In the genomic region with DNA sequence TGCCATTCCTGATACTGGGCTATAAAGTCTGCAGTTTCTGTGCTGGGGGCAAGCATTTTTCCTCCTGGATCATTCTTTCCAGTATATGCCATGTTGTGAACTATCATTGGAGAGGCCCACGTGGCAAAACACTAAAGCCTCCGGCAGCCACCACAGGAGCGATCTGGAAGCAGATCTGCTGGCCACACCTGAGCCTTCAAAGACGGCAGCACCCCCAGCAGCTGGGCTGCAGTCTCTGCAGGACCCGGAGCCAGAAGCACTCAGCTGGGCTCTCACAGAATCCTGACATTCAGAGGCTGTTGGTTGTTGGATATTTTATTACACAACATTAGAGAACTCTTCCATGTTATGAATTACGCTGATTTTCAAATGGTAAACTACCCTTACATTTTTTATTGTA, we compare ENCODE assay signal across 18 cellular contexts.
DNase-seq lines count a peak whose midpoint lies in the region; ATAC-seq, FAIRE-seq and TF ChIP-seq lines count a peak whose summit lies in the region.
"Had no signal": no experiment of that assay in that cellular context is flagged by ENCODE, and none has a peak within 500 bp of the region (broad histone marks: within the 10 kb centered on the region; RNA-seq: fewer than 3 reads in every experiment).

No MANE protein-coding gene starts in this region.

- H3K27me3 Mint-ChIP-seq in WTC11 (ENCODE audit: low read depth), result peaks cover 5% of the 10 kb centered on the region
- H3K27me3 Mint-ChIP-seq in activated naive CD4-positive, alpha-beta T cell treated with anti-CD3 and anti-CD28 coated beads, Interleukin-2, amount 10 ng/mL, durations not matched to agents 7 days and 5 days, result no peaks in the 10 kb centered on the region

- H3K79me2 ChIP-seq in osteoblast (ENCODE audit: insufficient read depth, low read length), result peaks cover 2% of the 10 kb centered on the region

- no peaks in the 10 kb centered on the region for H3K36me3 ChIP-seq in osteoblast (ENCODE audit: insufficient read depth, low read length)
- H3K36me3 ChIP-seq in small intestine (ENCODE audit: control insufficient read depth in 2 of 2, insufficient read depth in 2 of 2, low read length in 2 of 2), result no peaks in the 10 kb centered on the region
- H3K36me3 ChIP-seq: BLaER1 had no signal

- no peak for TF ChIP-seq CTCF in WTC11 (IDR thresholded peaks at IDR 0.05)
- TF ChIP-seq CTCF in osteoblast (IDR thresholded peaks at IDR 0.05; ENCODE audit: extremely low read depth, low read depth, low read length), result no peak

- peaks cover 36% of the 10 kb centered on the region for H3K9me3 Mint-ChIP-seq in WTC11
- H3K9me3 Mint-ChIP-seq in activated naive CD4-positive, alpha-beta T cell treated with anti-CD3 and anti-CD28 coated beads, Interleukin-2, amount 10 ng/mL, durations not matched to agents 7 days and 5 days, result no peaks in the 10 kb centered on the region

- H3K9me3 ChIP-seq in osteoblast (ENCODE audit: low read depth, low read length) (peaks cover 7% of the 10 kb centered on the region), small intestine (ENCODE audit: control insufficient read depth, low read depth) (no peaks in the 10 kb centered on the region)

- peak; percentile 20 for ATAC-seq in WTC11

- FAIRE-seq in small intestine (lab: Jason Lieb, UNC), result no peak
- FAIRE-seq: A204.1, D721Med had no signal

- peaks cover 52% of the 10 kb centered on the region for H3K4me1 Mint-ChIP-seq in WTC11
- peaks cover 2% of the 10 kb centered on the region for H3K4me1 Mint-ChIP-seq in activated naive CD4-positive, alpha-beta T cell treated with anti-CD3 and anti-CD28 coated beads, Interleukin-2, amount 10 ng/mL, durations not matched to agents 7 days and 5 days

- H3K27ac ChIP-seq in osteoblast (ENCODE audit: low read depth, low read length) (peak overlapping the region; percentile 18), small intestine (ENCODE audit: low read depth in 1 of 2, low read length in 1 of 2) (no peak overlapping the region)
- H3K27ac ChIP-seq: BLaER1, PC-9 had no signal

- no peaks in the 10 kb centered on the region for H3K27me3 ChIP-seq in osteoblast (ENCODE audit: insufficient read depth, low read length)
- no peaks in the 10 kb centered on the region for H3K27me3 ChIP-seq in small intestine (ENCODE audit: control insufficient read depth in 2 of 2, insufficient read depth in 2 of 2, low read length in 2 of 2)
- H3K27me3 ChIP-seq: BLaER1 had no signal

- H2AFZ ChIP-seq in osteoblast (ENCODE audit: low read length), result peak overlapping the region; percentile 38
- H2AFZ ChIP-seq: PC-9 had no signal

- H3K4me3 ChIP-seq in osteoblast (ENCODE audit: insufficient read depth, low read length) (no peak overlapping the region), small intestine (ENCODE audit: low read depth in 1 of 2, low read length in 2 of 2) (no peak overlapping the region)
- H3K4me3 ChIP-seq: BLaER1, PC-9 had no signal

- WGBS in small intestine, 3 donors, result 72 to 76% (median 73%) methylated on average over 6 of the region's 6 CpGs

- CTCF ChIA-PET in WTC11 (lab: Charles Lee), result interaction anchor here (0.6 to 1.3 kb wide), 11 partner anchors 15 to 687 kb away, joined by 3 to 4 read pairs (median 3); a partner anchor contains a TSS
- CTCF ChIA-PET in activated naive CD4-positive, alpha-beta T cell treated with anti-CD3 and anti-CD28 coated beads, Interleukin-2, amount 10 ng/mL, durations not matched to agents 7 days and 5 days (lab: Charles Lee), result no interaction called here

- no peak overlapping the region for H3K4me2 ChIP-seq in osteoblast (ENCODE audit: insufficient read depth, low read length)
- H3K4me2 ChIP-seq: BLaER1, PC-9 had no signal

- H4K20me1 ChIP-seq in osteoblast (ENCODE audit: insufficient read depth, low read length), result no peaks in the 10 kb centered on the region
- H4K20me1 ChIP-seq: BLaER1 had no signal

- H3K4me1 ChIP-seq in osteoblast (ENCODE audit: insufficient read depth, low read length) (peaks cover 45% of the 10 kb centered on the region), small intestine (ENCODE audit: control insufficient read depth in 2 of 2, insufficient read depth in 1 of 2, low read depth in 1 of 2, low read length in 1 of 2) (no peaks in the 10 kb centered on the region)
- H3K4me1 ChIP-seq: BLaER1 had no signal

- DNase-seq in NCI-H345 (lab: John Stamatoyannopoulos, UW) (peak; percentile 15), NCI-H345 treated with DMSO at 0.1 percent for 48 hours (lab: John Stamatoyannopoulos, UW; ENCODE audit: unreplicated experiment) (no peak), NCI-H187 treated with DMSO at 0.1 percent for 48 hours (lab: John Stamatoyannopoulos, UW) (peak; percentile 78), WTC11 (ENCODE audit: low spot score) (peak; percentile 32), osteoblast (ENCODE audit: insufficient read length, low spot score, missing footprints) (no peak), small intestine (no peak)
- DNase-seq in activated naive CD4-positive, alpha-beta T cell treated with anti-CD3 and anti-CD28 coated beads, Interleukin-2, amount 10 ng/mL, durations not matched to agents 7 days and 5 days, result no peak
- DNase-seq in activated naive CD4-positive, alpha-beta T cell (lab: John Stamatoyannopoulos, UW), result no peak
- DNase-seq: CD8-positive, alpha-beta memory T cell; DMS79; KBM-7; NCI-H146; NCI-H2227 treated with DMSO at 0.1 percent for 48 hours; PC-9; T-helper 1 cell had no signal

- no peak overlapping the region for H3K4me3 Mint-ChIP-seq in WTC11
- H3K4me3 Mint-ChIP-seq in activated naive CD4-positive, alpha-beta T cell treated with anti-CD3 and anti-CD28 coated beads, Interleukin-2, amount 10 ng/mL, durations not matched to agents 7 days and 5 days, result no peak overlapping the region
- H3K4me3 Mint-ChIP-seq: CD8-positive, alpha-beta memory T cell had no signal

- H3K36me3 Mint-ChIP-seq in WTC11, result peaks cover 42% of the 10 kb centered on the region
- H3K36me3 Mint-ChIP-seq in activated naive CD4-positive, alpha-beta T cell treated with anti-CD3 and anti-CD28 coated beads, Interleukin-2, amount 10 ng/mL, durations not matched to agents 7 days and 5 days, result no peaks in the 10 kb centered on the region
- H3K36me3 Mint-ChIP-seq: CD8-positive, alpha-beta memory T cell had no signal

- H3K27ac Mint-ChIP-seq in WTC11, result no peak overlapping the region
- no peak overlapping the region for H3K27ac Mint-ChIP-seq in activated naive CD4-positive, alpha-beta T cell treated with anti-CD3 and anti-CD28 coated beads, Interleukin-2, amount 10 ng/mL, durations not matched to agents 7 days and 5 days
- H3K27ac Mint-ChIP-seq: CD8-positive, alpha-beta memory T cell had no signal

- POLR2A ChIA-PET in WTC11 (lab: Charles Lee), result no interaction called here

TF ChIP-seq in WTC11, 78 proteins besides CTCF, POLR2A, EP300 and RAD21:
- TF ChIP-seq, protein P1, sequence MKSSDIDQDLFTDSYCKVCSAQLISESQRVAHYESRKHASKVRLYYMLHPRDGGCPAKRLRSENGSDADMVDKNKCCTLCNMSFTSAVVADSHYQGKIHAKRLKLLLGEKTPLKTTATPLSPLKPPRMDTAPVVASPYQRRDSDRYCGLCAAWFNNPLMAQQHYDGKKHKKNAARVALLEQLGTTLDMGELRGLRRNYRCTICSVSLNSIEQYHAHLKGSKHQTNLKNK (CRISPR knock-in tag; IDR thresholded peaks at IDR 0.05), result no peak
- TF ChIP-seq JUN (CRISPR knock-in tag; IDR thresholded peaks at IDR 0.05) (no peak), FOXP1 (CRISPR knock-in tag; IDR thresholded peaks at IDR 0.05; ENCODE audit: borderline replicate concordance) (no peak)
- TF ChIP-seq, protein P2, sequence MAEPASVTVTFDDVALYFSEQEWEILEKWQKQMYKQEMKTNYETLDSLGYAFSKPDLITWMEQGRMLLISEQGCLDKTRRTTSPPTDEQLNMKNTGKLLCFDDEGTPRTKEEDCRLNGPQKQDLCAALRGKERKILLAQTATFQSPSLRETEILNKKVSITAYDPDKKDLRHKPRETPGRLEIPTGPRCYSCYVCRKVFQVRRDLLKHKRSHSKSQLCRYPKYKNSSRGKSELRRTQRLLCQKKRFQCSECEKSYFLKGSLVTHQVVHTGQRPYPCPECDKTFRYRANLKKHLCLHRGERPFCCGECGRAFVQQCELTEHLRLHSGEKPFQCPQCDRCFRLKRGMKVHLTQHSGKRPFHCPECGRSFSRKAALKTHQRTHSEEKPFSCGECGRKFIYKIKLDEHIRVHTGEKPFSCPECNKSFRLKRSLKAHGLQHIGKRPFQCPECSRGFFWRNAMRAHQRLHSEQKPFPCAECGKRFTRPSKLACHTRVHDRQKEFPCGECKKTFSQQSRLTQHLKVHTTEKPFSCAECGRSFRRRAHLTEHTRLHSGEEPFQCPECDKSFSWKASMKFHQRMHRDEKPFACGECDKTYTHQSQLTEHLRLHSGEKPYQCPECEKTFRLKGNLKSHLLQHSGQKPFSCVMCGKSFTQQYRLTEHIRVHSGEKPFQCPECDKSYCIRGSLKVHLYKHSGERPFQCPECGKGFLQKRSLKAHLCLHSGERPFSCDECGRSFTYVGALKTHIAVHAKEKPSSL (CRISPR knock-in tag; conservative IDR thresholded peaks at IDR 0.05), result no peak

Comparison
In these comparisons a context has a peak if more than half of its experiments do, and no peak if none do; other contexts are left out.
1. DNase-seq: peak in NCI-H345 (single experiment), NCI-H187 treated with DMSO at 0.1 percent for 48 hours (single experiment) and WTC11 (single experiment); none in NCI-H345 treated with DMSO at 0.1 percent for 48 hours (single experiment), osteoblast (single experiment), small intestine (single experiment), activated naive CD4-positive, alpha-beta T cell treated with anti-CD3 and anti-CD28 coated beads, Interleukin-2, amount 10 ng/mL, durations not matched to agents 7 days and 5 days (single experiment) and activated naive CD4-positive, alpha-beta T cell (0 of 4).